In genomic region chr2:61536086-61536722, GRCh38 we compare ENCODE assay signal across 8 cellular contexts. TPM values are rescaled to one million over a fixed set of nuclear protein-coding genes. Genes with fewer than 3 reads are reported as not detected.
DNase-seq lines count a peak whose midpoint lies in the region; ATAC-seq and TF ChIP-seq lines count a peak whose summit lies in the region.

No MANE protein-coding gene starts in this region.

- no peaks in the 10 kb centered on the region for H3K9me3 ChIP-seq in mucosa of stomach (ENCODE audit: control insufficient read depth, low read length)

- no peaks in the 10 kb centered on the region for H3K36me3 ChIP-seq in mucosa of stomach (ENCODE audit: control insufficient read depth, insufficient read depth, low read length)

- peak; percentile 15 for DNase-seq in stimulated activated CD4-positive, alpha-beta T cell treated with anti-CD3 and anti-CD28 coated beads, Interleukin-15, amount 100 ng/mL, for 24 hours
- DNase-seq in stimulated activated CD4-positive, alpha-beta T cell treated with anti-CD3 and anti-CD28 coated beads, Interleukin-4, amount 100 ng/mL, for 4 hours = no peak
- DNase-seq in RPMI8226 (peak; percentile 33), dorsolateral prefrontal cortex (peak in 2 of 10 donors; percentile 74 to 76), retina (no peak)

- H3K4me1 ChIP-seq in mucosa of stomach (ENCODE audit: control insufficient read depth, insufficient read depth, low read length) = peaks cover 17% of the 10 kb centered on the region

- peak overlapping the region; percentile 54 to 96 (median 79) for H3K4me3 ChIP-seq in dorsolateral prefrontal cortex
- peak overlapping the region; percentile 92 for H3K4me3 ChIP-seq in mucosa of stomach (ENCODE audit: low read length)

- no peak for TF ChIP-seq CTCF in dorsolateral prefrontal cortex (IDR thresholded peaks at IDR 0.05 in 54 of 56, conservative IDR thresholded peaks at IDR 0.05 in 2 of 56; ENCODE audit: low read depth in 1 of 56, partially characterized antibody in 56 of 56)

- peak overlapping the region; percentile 82 to 99 (median 98) for H3K27ac ChIP-seq in dorsolateral prefrontal cortex

- peak overlapping the region; percentile 77 for H3K9ac ChIP-seq in mucosa of stomach (ENCODE audit: low read length)

- intact Hi-C loops in dorsolateral prefrontal cortex (cut with DNase I) = loop anchor here (2.0 to 10.0 kb wide), 7 partner anchors 156 to 391 kb away; partner anchors contain the start of genes FAM161A (in 2 of the 2) and COMMD1 (in 1 of the 2)

- ATAC-seq in HG02623 (IDR thresholded peaks at IDR 0.05; ENCODE audit: unreplicated experiment) (no peak), GM21515 (IDR thresholded peaks at IDR 0.05; ENCODE audit: unreplicated experiment) (no peak)

- H3K27me3 ChIP-seq in dorsolateral prefrontal cortex (no peaks in the 10 kb centered on the region), mucosa of stomach (ENCODE audit: control insufficient read depth, insufficient read depth, low read length) (no peaks in the 10 kb centered on the region)

RNA-seq across cellular contexts. Expression of gene XPO1, which starts 2.0 kb away (rescaled TPM):
- 100 to 1,000 TPM; 103 to 387 (median 148) TPM for total RNA-seq in dorsolateral prefrontal cortex

Comparison
In these comparisons a context has a peak if more than half of its experiments do, and no peak if none do; other contexts are left out.
1. DNase-seq: peak in stimulated activated CD4-positive, alpha-beta T cell treated with anti-CD3 and anti-CD28 coated beads, Interleukin-15, amount 100 ng/mL, for 24 hours (single experiment) and RPMI8226 (single experiment); none in stimulated activated CD4-positive, alpha-beta T cell treated with anti-CD3 and anti-CD28 coated beads, Interleukin-4, amount 100 ng/mL, for 4 hours (0 of 2) and retina (single experiment).